Comparison of ENCODE assay signal across 8 cellular contexts in the genomic region with DNA sequence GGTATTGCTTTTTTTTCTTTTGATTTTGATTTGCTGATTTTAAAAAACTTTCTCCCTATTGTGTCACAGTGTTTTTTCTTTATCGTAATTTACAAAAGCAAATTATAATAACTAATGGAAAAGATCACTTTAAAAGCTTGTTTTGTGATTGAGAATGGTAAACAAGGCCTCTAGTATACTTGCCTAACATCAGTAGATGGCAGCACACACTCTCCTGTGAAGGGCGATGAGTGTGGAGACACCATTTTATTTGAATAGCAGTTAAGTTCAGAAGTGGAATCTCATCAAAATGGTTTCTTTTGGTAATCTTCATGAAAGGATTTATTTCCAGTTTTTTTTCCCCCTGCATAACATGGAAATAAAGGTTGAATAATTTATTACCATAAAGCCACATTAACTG.
DNase-seq lines count a peak whose midpoint lies in the region; ATAC-seq, FAIRE-seq and TF ChIP-seq lines count a peak whose summit lies in the region.

No MANE protein-coding gene starts in this region.

- no peak overlapping the region for H3K4me3 ChIP-seq in DND-41 (ENCODE audit: low read depth in 1 of 2, low read length in 2 of 2)
- no peak overlapping the region for H3K4me3 ChIP-seq in HepG2 (replicated peaks in 1 of 3; ENCODE audit: insufficient read depth in 1 of 3, low read depth in 2 of 3, low read length in 3 of 3)

- DNase-seq in DND-41, result no peak
- DNase-seq in M059J (ENCODE audit: low read depth), result peak; percentile 24
- DNase-seq in HepG2 (ENCODE audit: low spot score), result peak; percentile 0
- DNase-seq in T-helper 9 cell, result no peak
- DNase-seq in activated CD4-positive, alpha-beta memory T cell treated with anti-CD3 and anti-CD28 coated beads, Interleukin-2, amount 10 ng/mL, durations not matched to agents 7 days and 5 days, result no peak

- in situ Hi-C loops in HepG2 (cut with HindIII; ENCODE audit: extremely low pct_ligation_motif_present, low pct_unique_long_range_greater_than_20kb), result loop anchor here (25.0 kb wide), 1 partner anchor 269 kb away; no protein-coding TSS in a partner anchor

- no peak overlapping the region for H3K27ac Mint-ChIP-seq in activated CD4-positive, alpha-beta memory T cell treated with anti-CD3 and anti-CD28 coated beads, Interleukin-2, amount 10 ng/mL, durations not matched to agents 7 days and 5 days

- CTCF ChIA-PET in HepG2 (lab: Yijun Ruan, JAX; ENCODE audit: low intra/inter-chr PET ratio, low total read pairs), result no interaction called here
- CTCF ChIA-PET in activated CD4-positive, alpha-beta memory T cell treated with anti-CD3 and anti-CD28 coated beads, Interleukin-2, amount 10 ng/mL, durations not matched to agents 7 days and 5 days (lab: Charles Lee), result interaction anchor here (0.6 to 0.8 kb wide), 4 partner anchors 9 to 880 kb away, joined by 3 read pairs; no protein-coding TSS in a partner anchor

- no peak overlapping the region for H2AFZ ChIP-seq in DND-41 (ENCODE audit: low read depth, low read length)
- H2AFZ ChIP-seq in HepG2 (ENCODE audit: low read length), result no peak overlapping the region

- H3K27ac ChIP-seq in DND-41 (ENCODE audit: low read length) (no peak overlapping the region), HepG2 (ENCODE audit: extremely low read length, insufficient read depth, low read length) (no peak overlapping the region)

- no peak for TF ChIP-seq RAD21 in HepG2 (CRISPR knock-in tag; IDR thresholded peaks at IDR 0.05)

- intact Hi-C loops in HepG2 (cut with micrococcal nuclease; ENCODE audit: unreplicated experiment), result no loop called here

- H3K4me1 Mint-ChIP-seq in activated CD4-positive, alpha-beta memory T cell treated with anti-CD3 and anti-CD28 coated beads, Interleukin-2, amount 10 ng/mL, durations not matched to agents 7 days and 5 days, result peaks cover 16% of the 10 kb centered on the region

- H3K9ac ChIP-seq in DND-41 (ENCODE audit: low read depth, low read length) (no peak overlapping the region), HepG2 (ENCODE audit: insufficient read depth, low read depth, low read length) (no peak overlapping the region)

- POLR2A ChIA-PET in HepG2 (lab: Yijun Ruan, JAX), result no interaction called here
- POLR2A ChIA-PET in activated CD4-positive, alpha-beta memory T cell treated with anti-CD3 and anti-CD28 coated beads, Interleukin-2, amount 10 ng/mL, durations not matched to agents 7 days and 5 days (lab: Charles Lee), result no interaction called here

- 29% methylated on average over 2 of the region's 2 CpGs for WGBS in HepG2 (ENCODE audit: low lambda C conversion rate)

- H3K4me2 ChIP-seq in DND-41 (ENCODE audit: insufficient read depth, low read length) (no peak overlapping the region), HepG2 (ENCODE audit: low read depth, low read length) (no peak overlapping the region)

- peak; percentile 74 for FAIRE-seq in TTC549 (lab: Jason Lieb, UNC)
- peak; percentile 70 for FAIRE-seq in HepG2 (lab: Jason Lieb, UNC)

- no peaks in the 10 kb centered on the region for H3K36me3 Mint-ChIP-seq in activated CD4-positive, alpha-beta memory T cell treated with anti-CD3 and anti-CD28 coated beads, Interleukin-2, amount 10 ng/mL, durations not matched to agents 7 days and 5 days (ENCODE audit: low read depth)

- H3K27me3 ChIP-seq in DND-41 (ENCODE audit: insufficient read depth, low read length, poor library complexity), result no peaks in the 10 kb centered on the region
- no peaks in the 10 kb centered on the region for H3K27me3 ChIP-seq in HepG2 (ENCODE audit: control insufficient read depth in 1 of 2, insufficient read depth in 2 of 2, low read length in 2 of 2)

- no peak for TF ChIP-seq EP300 in HepG2 (IDR thresholded peaks at IDR 0.05; ENCODE audit: low read depth in 2 of 2, low read length in 2 of 2)
- no peak for TF ChIP-seq EP300 in HepG2 (CRISPR knock-in tag; IDR thresholded peaks at IDR 0.05; ENCODE audit: borderline replicate concordance)

- no peaks in the 10 kb centered on the region for H3K27me3 Mint-ChIP-seq in activated CD4-positive, alpha-beta memory T cell treated with anti-CD3 and anti-CD28 coated beads, Interleukin-2, amount 10 ng/mL, durations not matched to agents 7 days and 5 days

- no peaks in the 10 kb centered on the region for H4K20me1 ChIP-seq in DND-41 (ENCODE audit: insufficient read depth, low read length)
- no peaks in the 10 kb centered on the region for H4K20me1 ChIP-seq in HepG2 (ENCODE audit: insufficient read depth, low read length)

- no peak overlapping the region for H3K4me3 Mint-ChIP-seq in activated CD4-positive, alpha-beta memory T cell treated with anti-CD3 and anti-CD28 coated beads, Interleukin-2, amount 10 ng/mL, durations not matched to agents 7 days and 5 days

- H3K4me1 ChIP-seq in DND-41 (ENCODE audit: insufficient read depth, low read length), result no peaks in the 10 kb centered on the region
- no peaks in the 10 kb centered on the region for H3K4me1 ChIP-seq in HepG2 (ENCODE audit: insufficient read depth, low read length)

- no peaks in the 10 kb centered on the region for H3K9me3 Mint-ChIP-seq in activated CD4-positive, alpha-beta memory T cell treated with anti-CD3 and anti-CD28 coated beads, Interleukin-2, amount 10 ng/mL, durations not matched to agents 7 days and 5 days

- TF ChIP-seq POLR2A in HepG2 (IDR thresholded peaks at IDR 0.05; ENCODE audit: insufficient read depth in 1 of 2, low read depth in 2 of 2, low read length in 2 of 2), result no peak

- ATAC-seq in DND-41 (ENCODE audit: insufficient read depth, low read depth) (no peak), HepG2 (no peak), GM18868 (IDR thresholded peaks at IDR 0.05; ENCODE audit: unreplicated experiment) (no peak), GM21390 (IDR thresholded peaks at IDR 0.05; ENCODE audit: unreplicated experiment) (no peak)

- H3K36me3 ChIP-seq in DND-41 (ENCODE audit: insufficient read depth, low read length) (no peaks in the 10 kb centered on the region), HepG2 (replicated peaks in 1 of 2; ENCODE audit: control insufficient read depth in 1 of 2, insufficient read depth in 2 of 2, low read length in 2 of 2) (no peaks in the 10 kb centered on the region)

- TF ChIP-seq CTCF in DND-41 (IDR thresholded peaks at IDR 0.05; ENCODE audit: borderline replicate concordance, extremely low read depth, low read length, poor library complexity, severe bottlenecking), result peak; percentile 7
- TF ChIP-seq CTCF in HepG2 (CRISPR knock-in tag; IDR thresholded peaks at IDR 0.05), result 0 out of 2 replicates have a peak, but pooled peaks have one; percentile 17

- H3K9me3 ChIP-seq in DND-41 (ENCODE audit: insufficient read depth, low read length, severe bottlenecking) (no peaks in the 10 kb centered on the region), HepG2 (ENCODE audit: low read length) (no peaks in the 10 kb centered on the region)

- H3K79me2 ChIP-seq in DND-41 (ENCODE audit: insufficient read depth, low read length) (no peaks in the 10 kb centered on the region), HepG2 (ENCODE audit: insufficient read depth, low read length) (no peaks in the 10 kb centered on the region)

- no TSS peak for BruUV-seq in HepG2 (replicated peaks; lab: Mats Ljungman, UMichigan)

TF ChIP-seq in HepG2, 621 proteins besides CTCF, POLR2A, EP300 and RAD21:
- TF ChIP-seq NFKB2 (CRISPR knock-in tag; IDR thresholded peaks at IDR 0.05; ENCODE audit: borderline replicate concordance) (no peak), STAG1 (CRISPR knock-in tag; IDR thresholded peaks at IDR 0.05) (peak; percentile 25; the same call in 1 of the 2 replicates)

Comparison
In these comparisons a context has a peak if more than half of its experiments do, and no peak if none do; other contexts are left out.
1. DNase-seq: peak in M059J (single experiment) and HepG2 (single experiment); none in DND-41 (single experiment), T-helper 9 cell (single experiment) and activated CD4-positive, alpha-beta memory T cell treated with anti-CD3 and anti-CD28 coated beads, Interleukin-2, amount 10 ng/mL, durations not matched to agents 7 days and 5 days (single experiment).